ENCODE assay signal across 8 cellular contexts in the genomic region with DNA sequence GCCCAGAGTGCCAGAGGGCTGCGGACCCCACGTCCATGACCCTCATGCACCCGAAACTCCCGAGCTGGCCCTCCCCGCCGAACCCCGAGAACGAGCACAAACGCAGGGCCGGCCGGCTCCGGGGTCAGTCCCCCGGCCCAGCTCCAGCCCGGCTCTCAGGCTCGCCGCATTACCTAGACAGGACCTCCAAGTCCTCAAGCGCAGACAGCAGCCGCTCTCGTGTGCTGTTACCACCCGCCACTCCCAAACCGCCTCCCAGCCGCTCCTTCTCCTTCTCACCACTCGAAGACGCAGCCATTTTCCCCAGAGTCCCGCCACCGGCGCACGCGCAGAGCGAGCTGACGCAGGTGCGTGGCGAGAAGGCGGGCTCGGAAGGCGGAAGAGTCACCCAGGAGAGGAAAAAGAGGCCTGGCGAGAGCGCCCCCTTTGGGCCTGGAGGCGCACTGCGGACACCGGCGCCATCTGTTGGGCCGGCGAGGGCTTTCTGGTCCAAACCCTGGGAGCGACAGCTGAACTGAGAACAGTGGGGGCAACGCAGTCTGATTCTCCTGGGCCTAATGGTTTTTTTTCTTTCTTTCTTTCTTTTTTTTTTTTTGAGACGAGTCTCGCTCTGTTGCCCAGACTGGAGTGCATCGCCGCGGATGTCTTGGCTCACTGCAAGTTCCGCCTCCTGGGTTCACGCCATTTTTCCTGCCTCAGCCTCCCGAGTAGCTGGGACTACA. TPM values are rescaled to one million over a fixed set of nuclear protein-coding genes. Genes with fewer than 3 reads are reported as not detected.
DNase-seq lines count a peak whose midpoint lies in the region; ATAC-seq and TF ChIP-seq lines count a peak whose summit lies in the region.

A gene with protein sequence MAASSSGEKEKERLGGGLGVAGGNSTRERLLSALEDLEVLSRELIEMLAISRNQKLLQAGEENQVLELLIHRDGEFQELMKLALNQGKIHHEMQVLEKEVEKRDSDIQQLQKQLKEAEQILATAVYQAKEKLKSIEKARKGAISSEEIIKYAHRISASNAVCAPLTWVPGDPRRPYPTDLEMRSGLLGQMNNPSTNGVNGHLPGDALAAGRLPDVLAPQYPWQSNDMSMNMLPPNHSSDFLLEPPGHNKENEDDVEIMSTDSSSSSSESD (minus strand): TSS at position 324 of the 722 bp plus-strand sequence. CDS start 26 bp downstream, at position 298.

- peak; percentile 46 for TF ChIP-seq RAD21 in SK-N-SH (IDR thresholded peaks at IDR 0.05; ENCODE audit: low read length)

- H3K9me3 Mint-ChIP-seq in activated naive CD4-positive, alpha-beta T cell treated with anti-CD3 and anti-CD28 coated beads, Interleukin-2, amount 50 U/mL, for 24 hours = no peaks in the 10 kb centered on the region

- no peaks in the 10 kb centered on the region for H3K27me3 Mint-ChIP-seq in activated naive CD4-positive, alpha-beta T cell treated with anti-CD3 and anti-CD28 coated beads, Interleukin-2, amount 50 U/mL, for 24 hours

- H4K20me1 ChIP-seq in SK-N-SH (ENCODE audit: insufficient read depth) = peaks cover 12% of the 10 kb centered on the region; the same call in 1 of the 2 replicates

- peaks cover 39% of the 10 kb centered on the region for H3K4me1 Mint-ChIP-seq in activated naive CD4-positive, alpha-beta T cell treated with anti-CD3 and anti-CD28 coated beads, Interleukin-2, amount 50 U/mL, for 24 hours

- peak within 1 kb of the TSS; percentile 95 for H3K9ac ChIP-seq in SK-N-SH

- H3K27ac ChIP-seq in SK-N-SH (ENCODE audit: low read depth in 2 of 2, low read length in 1 of 2) = peak within 1 kb of the TSS; percentile 59 to 70
- H3K27ac ChIP-seq in temporal lobe (ENCODE audit: low read depth, low read length) = no peak within 1 kb of the TSS

- peak within 1 kb of the TSS; percentile 78 for H3K4me2 ChIP-seq in SK-N-SH

- peak within 1 kb of the TSS; percentile 92 for H3K4me3 Mint-ChIP-seq in activated naive CD4-positive, alpha-beta T cell treated with anti-CD3 and anti-CD28 coated beads, Interleukin-2, amount 50 U/mL, for 24 hours

- DNase-seq in NCI-H1048 (lab: John Stamatoyannopoulos, UW) = peak; percentile 68
- DNase-seq in SK-N-SH = peak; percentile 96
- peak; percentile 64 for DNase-seq in glomerular endothelial cell (ENCODE audit: extremely low read depth, low read depth, low spot score)
- DNase-seq in occipital lobe (lab: John Stamatoyannopoulos, UW) = peak; percentile 93

- TF ChIP-seq EP300 in SK-N-SH (IDR thresholded peaks at IDR 0.05; ENCODE audit: borderline replicate concordance in 1 of 2, low read depth in 1 of 2, low read length in 1 of 2) = no peak; a peak in 1 of 4 replicates

- POLR2A ChIA-PET in SK-N-SH (lab: Yijun Ruan, JAX) = interaction anchor here (0.8 to 1.2 kb wide), 2 partner anchors 57 to 141 kb away, joined by 5 to 10 read pairs; partner anchors contain the start of gene NUDT15

- no peaks in the 10 kb centered on the region for H3K9me2 ChIP-seq in SK-N-SH

- H3K27ac Mint-ChIP-seq in activated naive CD4-positive, alpha-beta T cell treated with anti-CD3 and anti-CD28 coated beads, Interleukin-2, amount 50 U/mL, for 24 hours = peak within 1 kb of the TSS; percentile 94

- peak; percentile 99 for TF ChIP-seq CTCF in SK-N-SH (IDR thresholded peaks at IDR 0.05)

- H3F3A ChIP-seq in SK-N-SH (replicated peaks; ENCODE audit: insufficient read depth) = no peaks in the 10 kb centered on the region

- CTCF ChIA-PET in SK-N-SH (lab: Yijun Ruan, JAX) = interaction anchor here (0.6 to 2.0 kb wide), 27 partner anchors 9 to 674 kb away, joined by 3 to 10 read pairs (median 4); partner anchors contain the start of genes ITM2B and NUDT15

- H2AFZ ChIP-seq in SK-N-SH (ENCODE audit: low read depth) = peak within 1 kb of the TSS; percentile 76; the same call in 1 of the 2 replicates

- H3K4me3 ChIP-seq in SK-N-SH (ENCODE audit: low read depth in 2 of 2, low read length in 1 of 2) = peak within 1 kb of the TSS; percentile 96 to 98

- WGBS in SK-N-SH (ENCODE audit: low lambda C conversion rate) = 17% methylated on average over 31 of the region's 54 CpGs

- peak; percentile 87 for TF ChIP-seq POLR2A in GM10847 (IDR thresholded peaks at IDR 0.05; ENCODE audit: extremely low read depth, insufficient read length)

- H3K4me1 ChIP-seq in SK-N-SH (ENCODE audit: control insufficient read depth in 1 of 2, insufficient read depth in 2 of 2, low read depth in 1 of 2, low read length in 1 of 2) = peaks cover 5 to 13% of the 10 kb centered on the region in 2 experiments; a peak in 3 of 4 replicates

- no peaks in the 10 kb centered on the region for H3K27me3 ChIP-seq in SK-N-SH (ENCODE audit: insufficient read depth)

- peaks cover 50% of the 10 kb centered on the region for H3K79me2 ChIP-seq in SK-N-SH (ENCODE audit: insufficient read depth)

- ATAC-seq in HG02588 (IDR thresholded peaks at IDR 0.05; ENCODE audit: unreplicated experiment) = peak; percentile 94

- H3K9me3 ChIP-seq in SK-N-SH = no peaks in the 10 kb centered on the region

- peaks cover 0 to 2% of the 10 kb centered on the region in 2 experiments for H3K36me3 ChIP-seq in SK-N-SH (replicated peaks in 1 of 2; ENCODE audit: control insufficient read depth in 1 of 2, insufficient read depth in 2 of 2, low read length in 1 of 2)

- no peaks in the 10 kb centered on the region for H3K36me3 Mint-ChIP-seq in activated naive CD4-positive, alpha-beta T cell treated with anti-CD3 and anti-CD28 coated beads, Interleukin-2, amount 50 U/mL, for 24 hours

TF ChIP-seq in SK-N-SH, 30 proteins besides CTCF, POLR2A, EP300 and RAD21 (continues in another document):
- TF ChIP-seq TEAD4 (IDR thresholded peaks at IDR 0.05; ENCODE audit: borderline replicate concordance, insufficient read depth) (peak; percentile 32; the same call in 1 of the 2 replicates), YY1 (IDR thresholded peaks at IDR 0.05; ENCODE audit: low read depth) (peak; percentile 96), JUND (IDR thresholded peaks at IDR 0.05) (no peak), FOXM1 (IDR thresholded peaks at IDR 0.05; ENCODE audit: low read depth) (no peak), GATA2 (CRISPR knock-in tag; IDR thresholded peaks at IDR 0.05) (no peak), FOSL2 (IDR thresholded peaks at IDR 0.05; ENCODE audit: borderline replicate concordance, low read depth) (peak; percentile 10; the same call in 1 of the 2 replicates), EZH2phosphoT487 (IDR thresholded peaks at IDR 0.05; ENCODE audit: borderline replicate concordance, low read depth) (no peak), TCF12 (IDR thresholded peaks at IDR 0.05) (peak; percentile 49; the same call in 1 of the 2 replicates), NRF1 (IDR thresholded peaks at IDR 0.05; ENCODE audit: low read depth, low read length) (peak; percentile 95), RFX5 (IDR thresholded peaks at IDR 0.05; ENCODE audit: low read length) (0 out of 2 replicates have a peak, but pooled peaks have one; percentile 32), RXRA (IDR thresholded peaks at IDR 0.05; ENCODE audit: borderline replicate concordance, low read depth) (no peak; the same call in 1 of the 2 replicates), CHD2 (IDR thresholded peaks at IDR 0.05; ENCODE audit: low read length, partially characterized antibody) (peak; percentile 77), IRF3 (IDR thresholded peaks at IDR 0.05; ENCODE audit: low read depth, low read length) (no peak), GABPA (IDR thresholded peaks at IDR 0.05; ENCODE audit: low read depth) (peak; percentile 82), TAF1 (IDR thresholded peaks at IDR 0.05; ENCODE audit: borderline replicate concordance, low read depth, low read length) (peak; percentile 98)
- TF ChIP-seq, protein P1, sequence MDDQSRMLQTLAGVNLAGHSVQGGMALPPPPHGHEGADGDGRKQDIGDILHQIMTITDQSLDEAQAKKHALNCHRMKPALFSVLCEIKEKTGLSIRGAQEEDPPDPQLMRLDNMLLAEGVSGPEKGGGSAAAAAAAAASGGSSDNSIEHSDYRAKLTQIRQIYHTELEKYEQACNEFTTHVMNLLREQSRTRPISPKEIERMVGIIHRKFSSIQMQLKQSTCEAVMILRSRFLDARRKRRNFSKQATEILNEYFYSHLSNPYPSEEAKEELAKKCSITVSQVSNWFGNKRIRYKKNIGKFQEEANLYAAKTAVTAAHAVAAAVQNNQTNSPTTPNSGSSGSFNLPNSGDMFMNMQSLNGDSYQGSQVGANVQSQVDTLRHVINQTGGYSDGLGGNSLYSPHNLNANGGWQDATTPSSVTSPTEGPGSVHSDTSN (IDR thresholded peaks at IDR 0.05) = 0 out of 2 replicates have a peak, but pooled peaks have one; percentile 15
- TF ChIP-seq, protein P2, sequence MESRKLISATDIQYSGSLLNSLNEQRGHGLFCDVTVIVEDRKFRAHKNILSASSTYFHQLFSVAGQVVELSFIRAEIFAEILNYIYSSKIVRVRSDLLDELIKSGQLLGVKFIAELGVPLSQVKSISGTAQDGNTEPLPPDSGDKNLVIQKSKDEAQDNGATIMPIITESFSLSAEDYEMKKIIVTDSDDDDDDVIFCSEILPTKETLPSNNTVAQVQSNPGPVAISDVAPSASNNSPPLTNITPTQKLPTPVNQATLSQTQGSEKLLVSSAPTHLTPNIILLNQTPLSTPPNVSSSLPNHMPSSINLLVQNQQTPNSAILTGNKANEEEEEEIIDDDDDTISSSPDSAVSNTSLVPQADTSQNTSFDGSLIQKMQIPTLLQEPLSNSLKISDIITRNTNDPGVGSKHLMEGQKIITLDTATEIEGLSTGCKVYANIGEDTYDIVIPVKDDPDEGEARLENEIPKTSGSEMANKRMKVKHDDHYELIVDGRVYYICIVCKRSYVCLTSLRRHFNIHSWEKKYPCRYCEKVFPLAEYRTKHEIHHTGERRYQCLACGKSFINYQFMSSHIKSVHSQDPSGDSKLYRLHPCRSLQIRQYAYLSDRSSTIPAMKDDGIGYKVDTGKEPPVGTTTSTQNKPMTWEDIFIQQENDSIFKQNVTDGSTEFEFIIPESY (IDR thresholded peaks at IDR 0.05; ENCODE audit: borderline replicate concordance, low read depth) = peak; percentile 53; the same call in 1 of the 2 replicates

RNA-seq across cellular contexts. Expression of the gene that starts here (rescaled TPM):
- 42.2 and 56.9 TPM in 2 replicates for polyA plus RNA-seq in SK-N-SH (2012; rRNA removed)
- polyA plus RNA-seq in SK-N-SH (2012; cell fraction: cytosol; rRNA removed) = 68.2 and 82.9 TPM in 2 replicates
- 17.8 and 23.5 TPM in 2 replicates for polyA plus RNA-seq in SK-N-SH (2012; cell fraction: nucleus; rRNA removed)
- total RNA-seq in glomerular endothelial cell = 22.9 and 26.3 TPM in 2 replicates
- 30.9 TPM for total RNA-seq in occipital lobe
- total RNA-seq in temporal lobe = 29.3 TPM
